ENCODE assay signal across 1 cellular context in the genomic region with DNA sequence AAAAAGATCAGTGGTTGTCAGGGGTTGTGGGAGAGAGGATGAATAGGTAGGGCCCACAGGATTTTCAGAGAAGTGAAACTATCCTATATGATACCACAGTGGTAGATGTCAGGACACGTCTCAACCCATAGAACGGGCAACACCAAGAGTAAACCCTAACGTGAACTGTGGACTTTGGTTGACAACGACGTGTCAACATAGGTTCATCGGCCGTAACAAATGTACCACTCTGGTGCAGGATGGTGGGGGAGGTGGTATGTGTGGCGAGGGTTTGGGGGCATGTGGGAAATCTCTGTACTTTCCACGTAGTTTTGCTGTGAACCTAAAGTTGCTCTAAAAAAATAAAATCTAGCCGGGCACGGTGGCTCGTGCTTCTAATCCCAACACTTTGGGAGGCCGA.
TF ChIP-seq lines count a peak whose summit lies in the region.

No MANE protein-coding gene starts in this region.

TF ChIP-seq in HepG2, 621 proteins besides CTCF, POLR2A, EP300 and RAD21 (continues in another document):
- TF ChIP-seq GPN1 (CRISPR knock-in tag; IDR thresholded peaks at IDR 0.05; ENCODE audit: borderline replicate concordance) (no peak), SPEN (CRISPR knock-in tag; IDR thresholded peaks at IDR 0.05; ENCODE audit: low read depth) (peak; percentile 43; the same call in 1 of the 2 replicates), ZNF749 (CRISPR knock-in tag; IDR thresholded peaks at IDR 0.05; ENCODE audit: borderline replicate concordance) (no peak), ONECUT2 (CRISPR knock-in tag; IDR thresholded peaks at IDR 0.05) (no peak), MIXL1 (CRISPR knock-in tag; IDR thresholded peaks at IDR 0.05) (peak; percentile 56), TBX2 (CRISPR knock-in tag; IDR thresholded peaks at IDR 0.05; ENCODE audit: borderline replicate concordance) (peak; percentile 76; the same call in 1 of the 2 replicates), KDM2A (CRISPR knock-in tag; IDR thresholded peaks at IDR 0.05; ENCODE audit: borderline replicate concordance, low read depth) (peak; percentile 29; the same call in 1 of the 2 replicates), ZNF670 (CRISPR knock-in tag; IDR thresholded peaks at IDR 0.05; ENCODE audit: borderline replicate concordance) (0 out of 2 replicates have a peak, but pooled peaks have one; percentile 35), ESRRA (CRISPR knock-in tag; IDR thresholded peaks at IDR 0.05; ENCODE audit: low read depth) (peak; percentile 58; the same call in 1 of the 2 replicates), HNF4A (CRISPR knock-in tag; IDR thresholded peaks at IDR 0.05) (peak; percentile 96), NCOR1 (IDR thresholded peaks at IDR 0.05; ENCODE audit: borderline replicate concordance, low read length) (peak; percentile 64; the same call in 1 of the 2 replicates), ZNF33B (CRISPR knock-in tag; IDR thresholded peaks at IDR 0.05) (no peak), NR2F6 (IDR thresholded peaks at IDR 0.05) (no peak), NR2F6 (CRISPR knock-in tag; IDR thresholded peaks at IDR 0.05) (peak; percentile 56; the same call in 1 of the 2 replicates), ZNF501 (CRISPR knock-in tag; IDR thresholded peaks at IDR 0.05) (0 out of 2 replicates have a peak, but pooled peaks have one; percentile 37), GATAD2A (CRISPR knock-in tag; IDR thresholded peaks at IDR 0.05) (peak; percentile 85), TARDBP (CRISPR knock-in tag; IDR thresholded peaks at IDR 0.05) (peak; percentile 74; the same call in 1 of the 2 replicates), ZNF577 (CRISPR knock-in tag; IDR thresholded peaks at IDR 0.05; ENCODE audit: borderline replicate concordance, low read depth) (no peak), ZC3H4 (CRISPR knock-in tag; IDR thresholded peaks at IDR 0.05; ENCODE audit: borderline replicate concordance) (no peak), RXRB (CRISPR knock-in tag; IDR thresholded peaks at IDR 0.05; ENCODE audit: borderline replicate concordance) (peak; percentile 90), PHF8 (CRISPR knock-in tag; IDR thresholded peaks at IDR 0.05) (0 out of 2 replicates have a peak, but pooled peaks have one; percentile 25), ZNF792 (CRISPR knock-in tag; IDR thresholded peaks at IDR 0.05) (peak; percentile 40; the same call in 1 of the 2 replicates), SMAD1 (CRISPR knock-in tag; IDR thresholded peaks at IDR 0.05; ENCODE audit: borderline replicate concordance, low read depth) (no peak), ZNF329 (CRISPR knock-in tag; IDR thresholded peaks at IDR 0.05; ENCODE audit: low read depth) (no peak), FIP1L1 (IDR thresholded peaks at IDR 0.05; ENCODE audit: borderline replicate concordance, insufficient read depth, low read depth, low read length) (no peak), ZNF20 (CRISPR knock-in tag; IDR thresholded peaks at IDR 0.05) (no peak)
- TF ChIP-seq, protein P1, sequence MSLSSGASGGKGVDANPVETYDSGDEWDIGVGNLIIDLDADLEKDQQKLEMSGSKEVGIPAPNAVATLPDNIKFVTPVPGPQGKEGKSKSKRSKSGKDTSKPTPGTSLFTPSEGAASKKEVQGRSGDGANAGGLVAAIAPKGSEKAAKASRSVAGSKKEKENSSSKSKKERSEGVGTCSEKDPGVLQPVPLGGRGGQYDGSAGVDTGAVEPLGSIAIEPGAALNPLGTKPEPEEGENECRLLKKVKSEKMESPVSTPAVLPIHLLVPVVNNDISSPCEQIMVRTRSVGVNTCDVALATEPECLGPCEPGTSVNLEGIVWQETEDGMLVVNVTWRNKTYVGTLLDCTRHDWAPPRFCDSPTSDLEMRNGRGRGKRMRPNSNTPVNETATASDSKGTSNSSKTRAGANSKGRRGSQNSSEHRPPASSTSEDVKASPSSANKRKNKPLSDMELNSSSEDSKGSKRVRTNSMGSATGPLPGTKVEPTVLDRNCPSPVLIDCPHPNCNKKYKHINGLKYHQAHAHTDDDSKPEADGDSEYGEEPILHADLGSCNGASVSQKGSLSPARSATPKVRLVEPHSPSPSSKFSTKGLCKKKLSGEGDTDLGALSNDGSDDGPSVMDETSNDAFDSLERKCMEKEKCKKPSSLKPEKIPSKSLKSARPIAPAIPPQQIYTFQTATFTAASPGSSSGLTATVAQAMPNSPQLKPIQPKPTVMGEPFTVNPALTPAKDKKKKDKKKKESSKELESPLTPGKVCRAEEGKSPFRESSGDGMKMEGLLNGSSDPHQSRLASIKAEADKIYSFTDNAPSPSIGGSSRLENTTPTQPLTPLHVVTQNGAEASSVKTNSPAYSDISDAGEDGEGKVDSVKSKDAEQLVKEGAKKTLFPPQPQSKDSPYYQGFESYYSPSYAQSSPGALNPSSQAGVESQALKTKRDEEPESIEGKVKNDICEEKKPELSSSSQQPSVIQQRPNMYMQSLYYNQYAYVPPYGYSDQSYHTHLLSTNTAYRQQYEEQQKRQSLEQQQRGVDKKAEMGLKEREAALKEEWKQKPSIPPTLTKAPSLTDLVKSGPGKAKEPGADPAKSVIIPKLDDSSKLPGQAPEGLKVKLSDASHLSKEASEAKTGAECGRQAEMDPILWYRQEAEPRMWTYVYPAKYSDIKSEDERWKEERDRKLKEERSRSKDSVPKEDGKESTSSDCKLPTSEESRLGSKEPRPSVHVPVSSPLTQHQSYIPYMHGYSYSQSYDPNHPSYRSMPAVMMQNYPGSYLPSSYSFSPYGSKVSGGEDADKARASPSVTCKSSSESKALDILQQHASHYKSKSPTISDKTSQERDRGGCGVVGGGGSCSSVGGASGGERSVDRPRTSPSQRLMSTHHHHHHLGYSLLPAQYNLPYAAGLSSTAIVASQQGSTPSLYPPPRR (CRISPR knock-in tag; IDR thresholded peaks at IDR 0.05; ENCODE audit: borderline replicate concordance): peak; percentile 59; the same call in 1 of the 2 replicates
- TF ChIP-seq, protein P2, sequence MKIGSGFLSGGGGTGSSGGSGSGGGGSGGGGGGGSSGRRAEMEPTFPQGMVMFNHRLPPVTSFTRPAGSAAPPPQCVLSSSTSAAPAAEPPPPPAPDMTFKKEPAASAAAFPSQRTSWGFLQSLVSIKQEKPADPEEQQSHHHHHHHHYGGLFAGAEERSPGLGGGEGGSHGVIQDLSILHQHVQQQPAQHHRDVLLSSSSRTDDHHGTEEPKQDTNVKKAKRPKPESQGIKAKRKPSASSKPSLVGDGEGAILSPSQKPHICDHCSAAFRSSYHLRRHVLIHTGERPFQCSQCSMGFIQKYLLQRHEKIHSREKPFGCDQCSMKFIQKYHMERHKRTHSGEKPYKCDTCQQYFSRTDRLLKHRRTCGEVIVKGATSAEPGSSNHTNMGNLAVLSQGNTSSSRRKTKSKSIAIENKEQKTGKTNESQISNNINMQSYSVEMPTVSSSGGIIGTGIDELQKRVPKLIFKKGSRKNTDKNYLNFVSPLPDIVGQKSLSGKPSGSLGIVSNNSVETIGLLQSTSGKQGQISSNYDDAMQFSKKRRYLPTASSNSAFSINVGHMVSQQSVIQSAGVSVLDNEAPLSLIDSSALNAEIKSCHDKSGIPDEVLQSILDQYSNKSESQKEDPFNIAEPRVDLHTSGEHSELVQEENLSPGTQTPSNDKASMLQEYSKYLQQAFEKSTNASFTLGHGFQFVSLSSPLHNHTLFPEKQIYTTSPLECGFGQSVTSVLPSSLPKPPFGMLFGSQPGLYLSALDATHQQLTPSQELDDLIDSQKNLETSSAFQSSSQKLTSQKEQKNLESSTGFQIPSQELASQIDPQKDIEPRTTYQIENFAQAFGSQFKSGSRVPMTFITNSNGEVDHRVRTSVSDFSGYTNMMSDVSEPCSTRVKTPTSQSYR (CRISPR knock-in tag; IDR thresholded peaks at IDR 0.05; ENCODE audit: borderline replicate concordance): peak; percentile 97
- TF ChIP-seq, protein P3, sequence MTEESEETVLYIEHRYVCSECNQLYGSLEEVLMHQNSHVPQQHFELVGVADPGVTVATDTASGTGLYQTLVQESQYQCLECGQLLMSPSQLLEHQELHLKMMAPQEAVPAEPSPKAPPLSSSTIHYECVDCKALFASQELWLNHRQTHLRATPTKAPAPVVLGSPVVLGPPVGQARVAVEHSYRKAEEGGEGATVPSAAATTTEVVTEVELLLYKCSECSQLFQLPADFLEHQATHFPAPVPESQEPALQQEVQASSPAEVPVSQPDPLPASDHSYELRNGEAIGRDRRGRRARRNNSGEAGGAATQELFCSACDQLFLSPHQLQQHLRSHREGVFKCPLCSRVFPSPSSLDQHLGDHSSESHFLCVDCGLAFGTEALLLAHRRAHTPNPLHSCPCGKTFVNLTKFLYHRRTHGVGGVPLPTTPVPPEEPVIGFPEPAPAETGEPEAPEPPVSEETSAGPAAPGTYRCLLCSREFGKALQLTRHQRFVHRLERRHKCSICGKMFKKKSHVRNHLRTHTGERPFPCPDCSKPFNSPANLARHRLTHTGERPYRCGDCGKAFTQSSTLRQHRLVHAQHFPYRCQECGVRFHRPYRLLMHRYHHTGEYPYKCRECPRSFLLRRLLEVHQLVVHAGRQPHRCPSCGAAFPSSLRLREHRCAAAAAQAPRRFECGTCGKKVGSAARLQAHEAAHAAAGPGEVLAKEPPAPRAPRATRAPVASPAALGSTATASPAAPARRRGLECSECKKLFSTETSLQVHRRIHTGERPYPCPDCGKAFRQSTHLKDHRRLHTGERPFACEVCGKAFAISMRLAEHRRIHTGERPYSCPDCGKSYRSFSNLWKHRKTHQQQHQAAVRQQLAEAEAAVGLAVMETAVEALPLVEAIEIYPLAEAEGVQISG (CRISPR knock-in tag; IDR thresholded peaks at IDR 0.05): peak; percentile 43; the same call in 1 of the 2 replicates
- TF ChIP-seq, protein P4, sequence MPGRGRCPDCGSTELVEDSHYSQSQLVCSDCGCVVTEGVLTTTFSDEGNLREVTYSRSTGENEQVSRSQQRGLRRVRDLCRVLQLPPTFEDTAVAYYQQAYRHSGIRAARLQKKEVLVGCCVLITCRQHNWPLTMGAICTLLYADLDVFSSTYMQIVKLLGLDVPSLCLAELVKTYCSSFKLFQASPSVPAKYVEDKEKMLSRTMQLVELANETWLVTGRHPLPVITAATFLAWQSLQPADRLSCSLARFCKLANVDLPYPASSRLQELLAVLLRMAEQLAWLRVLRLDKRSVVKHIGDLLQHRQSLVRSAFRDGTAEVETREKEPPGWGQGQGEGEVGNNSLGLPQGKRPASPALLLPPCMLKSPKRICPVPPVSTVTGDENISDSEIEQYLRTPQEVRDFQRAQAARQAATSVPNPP (CRISPR knock-in tag; IDR thresholded peaks at IDR 0.05): no peak
- TF ChIP-seq, protein P5, sequence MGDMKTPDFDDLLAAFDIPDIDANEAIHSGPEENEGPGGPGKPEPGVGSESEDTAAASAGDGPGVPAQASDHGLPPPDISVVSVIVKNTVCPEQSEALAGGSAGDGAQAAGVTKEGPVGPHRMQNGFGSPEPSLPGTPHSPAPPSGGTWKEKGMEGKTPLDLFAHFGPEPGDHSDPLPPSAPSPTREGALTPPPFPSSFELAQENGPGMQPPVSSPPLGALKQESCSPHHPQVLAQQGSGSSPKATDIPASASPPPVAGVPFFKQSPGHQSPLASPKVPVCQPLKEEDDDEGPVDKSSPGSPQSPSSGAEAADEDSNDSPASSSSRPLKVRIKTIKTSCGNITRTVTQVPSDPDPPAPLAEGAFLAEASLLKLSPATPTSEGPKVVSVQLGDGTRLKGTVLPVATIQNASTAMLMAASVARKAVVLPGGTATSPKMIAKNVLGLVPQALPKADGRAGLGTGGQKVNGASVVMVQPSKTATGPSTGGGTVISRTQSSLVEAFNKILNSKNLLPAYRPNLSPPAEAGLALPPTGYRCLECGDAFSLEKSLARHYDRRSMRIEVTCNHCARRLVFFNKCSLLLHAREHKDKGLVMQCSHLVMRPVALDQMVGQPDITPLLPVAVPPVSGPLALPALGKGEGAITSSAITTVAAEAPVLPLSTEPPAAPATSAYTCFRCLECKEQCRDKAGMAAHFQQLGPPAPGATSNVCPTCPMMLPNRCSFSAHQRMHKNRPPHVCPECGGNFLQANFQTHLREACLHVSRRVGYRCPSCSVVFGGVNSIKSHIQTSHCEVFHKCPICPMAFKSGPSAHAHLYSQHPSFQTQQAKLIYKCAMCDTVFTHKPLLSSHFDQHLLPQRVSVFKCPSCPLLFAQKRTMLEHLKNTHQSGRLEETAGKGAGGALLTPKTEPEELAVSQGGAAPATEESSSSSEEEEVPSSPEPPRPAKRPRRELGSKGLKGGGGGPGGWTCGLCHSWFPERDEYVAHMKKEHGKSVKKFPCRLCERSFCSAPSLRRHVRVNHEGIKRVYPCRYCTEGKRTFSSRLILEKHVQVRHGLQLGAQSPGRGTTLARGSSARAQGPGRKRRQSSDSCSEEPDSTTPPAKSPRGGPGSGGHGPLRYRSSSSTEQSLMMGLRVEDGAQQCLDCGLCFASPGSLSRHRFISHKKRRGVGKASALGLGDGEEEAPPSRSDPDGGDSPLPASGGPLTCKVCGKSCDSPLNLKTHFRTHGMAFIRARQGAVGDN (CRISPR knock-in tag; IDR thresholded peaks at IDR 0.05): 0 out of 2 replicates have a peak, but pooled peaks have one; percentile 17
- TF ChIP-seq, protein P6, sequence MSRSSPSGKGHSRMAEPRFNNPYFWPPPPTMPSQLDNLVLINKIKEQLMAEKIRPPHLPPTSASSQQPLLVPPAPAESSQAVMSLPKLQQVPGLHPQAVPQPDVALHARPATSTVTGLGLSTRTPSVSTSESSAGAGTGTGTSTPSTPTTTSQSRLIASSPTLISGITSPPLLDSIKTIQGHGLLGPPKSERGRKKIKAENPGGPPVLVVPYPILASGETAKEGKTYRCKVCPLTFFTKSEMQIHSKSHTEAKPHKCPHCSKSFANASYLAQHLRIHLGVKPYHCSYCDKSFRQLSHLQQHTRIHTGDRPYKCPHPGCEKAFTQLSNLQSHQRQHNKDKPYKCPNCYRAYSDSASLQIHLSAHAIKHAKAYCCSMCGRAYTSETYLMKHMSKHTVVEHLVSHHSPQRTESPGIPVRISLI (CRISPR knock-in tag; IDR thresholded peaks at IDR 0.05; ENCODE audit: borderline replicate concordance): no peak
- TF ChIP-seq, protein P7, sequence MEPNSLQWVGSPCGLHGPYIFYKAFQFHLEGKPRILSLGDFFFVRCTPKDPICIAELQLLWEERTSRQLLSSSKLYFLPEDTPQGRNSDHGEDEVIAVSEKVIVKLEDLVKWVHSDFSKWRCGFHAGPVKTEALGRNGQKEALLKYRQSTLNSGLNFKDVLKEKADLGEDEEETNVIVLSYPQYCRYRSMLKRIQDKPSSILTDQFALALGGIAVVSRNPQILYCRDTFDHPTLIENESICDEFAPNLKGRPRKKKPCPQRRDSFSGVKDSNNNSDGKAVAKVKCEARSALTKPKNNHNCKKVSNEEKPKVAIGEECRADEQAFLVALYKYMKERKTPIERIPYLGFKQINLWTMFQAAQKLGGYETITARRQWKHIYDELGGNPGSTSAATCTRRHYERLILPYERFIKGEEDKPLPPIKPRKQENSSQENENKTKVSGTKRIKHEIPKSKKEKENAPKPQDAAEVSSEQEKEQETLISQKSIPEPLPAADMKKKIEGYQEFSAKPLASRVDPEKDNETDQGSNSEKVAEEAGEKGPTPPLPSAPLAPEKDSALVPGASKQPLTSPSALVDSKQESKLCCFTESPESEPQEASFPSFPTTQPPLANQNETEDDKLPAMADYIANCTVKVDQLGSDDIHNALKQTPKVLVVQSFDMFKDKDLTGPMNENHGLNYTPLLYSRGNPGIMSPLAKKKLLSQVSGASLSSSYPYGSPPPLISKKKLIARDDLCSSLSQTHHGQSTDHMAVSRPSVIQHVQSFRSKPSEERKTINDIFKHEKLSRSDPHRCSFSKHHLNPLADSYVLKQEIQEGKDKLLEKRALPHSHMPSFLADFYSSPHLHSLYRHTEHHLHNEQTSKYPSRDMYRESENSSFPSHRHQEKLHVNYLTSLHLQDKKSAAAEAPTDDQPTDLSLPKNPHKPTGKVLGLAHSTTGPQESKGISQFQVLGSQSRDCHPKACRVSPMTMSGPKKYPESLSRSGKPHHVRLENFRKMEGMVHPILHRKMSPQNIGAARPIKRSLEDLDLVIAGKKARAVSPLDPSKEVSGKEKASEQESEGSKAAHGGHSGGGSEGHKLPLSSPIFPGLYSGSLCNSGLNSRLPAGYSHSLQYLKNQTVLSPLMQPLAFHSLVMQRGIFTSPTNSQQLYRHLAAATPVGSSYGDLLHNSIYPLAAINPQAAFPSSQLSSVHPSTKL (CRISPR knock-in tag; IDR thresholded peaks at IDR 0.05): peak; percentile 77
